24 cellular contexts compared by ENCODE assay signal in the genomic region with DNA sequence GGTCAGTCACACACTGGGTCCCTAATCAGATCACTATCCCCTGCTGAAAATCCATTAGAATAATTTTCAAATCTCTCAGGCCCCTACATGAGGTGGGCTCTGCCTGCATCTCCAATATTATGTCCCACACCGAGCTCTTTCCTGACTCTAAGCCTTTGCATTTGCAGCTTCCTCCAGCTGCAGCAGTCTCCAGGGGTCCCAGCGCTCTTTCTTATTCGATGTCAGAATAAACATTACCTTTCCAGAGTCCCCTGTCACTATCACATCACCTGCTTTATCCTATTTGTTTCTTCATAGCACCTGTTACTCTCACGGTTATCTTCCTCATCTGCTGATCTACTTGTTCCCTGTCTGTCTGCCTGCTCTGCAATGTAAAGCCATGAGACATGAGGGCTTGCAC.
"Had no signal": no experiment of that assay in that cellular context is flagged by ENCODE, and none has a peak within 500 bp of the region (broad histone marks: within the 10 kb centered on the region; RNA-seq: fewer than 3 reads in every experiment).

No MANE protein-coding gene starts in this region.

- H3K4me3 ChIP-seq: colonic mucosa, esophagus muscularis mucosa, gastroesophageal sphincter, heart left ventricle, hepatocyte, lung, ovary, right lobe of liver, thoracic aorta, tibial nerve, upper lobe of left lung had no signal

- ATAC-seq: foreskin keratinocyte; gastroesophageal sphincter; heart left ventricle; natural killer cell; right lobe of liver; stimulated activated naive B cell treated with anti-CD40 and anti-IgM and Interleukin-4, amounts not matched to agents 10 μg/mL and 1 μg/mL and 100 μg/mL, for 72 hours had no signal

- H2AFZ ChIP-seq: hepatocyte had no signal

- H3K4me1 Mint-ChIP-seq: natural killer cell; stimulated activated naive B cell treated with anti-CD40 and anti-IgM and Interleukin-4, amounts not matched to agents 10 μg/mL and 1 μg/mL and 100 μg/mL, for 72 hours had no signal

- H3K9me3 ChIP-seq: colonic mucosa, esophagus muscularis mucosa, heart left ventricle, ovary, right lobe of liver, thoracic aorta, tibial nerve, upper lobe of left lung had no signal

- H3K36me3 Mint-ChIP-seq: memory B cell; natural killer cell; stimulated activated naive B cell treated with anti-CD40 and anti-IgM and Interleukin-4, amounts not matched to agents 10 μg/mL and 1 μg/mL and 100 μg/mL, for 72 hours had no signal

- H3K4me3 Mint-ChIP-seq: dendritic cell treated with granulocyte-macrophage colony-stimulating factor and Interleukin-4, amounts not matched to agents 40 ng/mL and 50 ng/mL, for 4 days; memory B cell; natural killer cell; stimulated activated naive B cell treated with anti-CD40 and anti-IgM and Interleukin-4, amounts not matched to agents 10 μg/mL and 1 μg/mL and 100 μg/mL, for 72 hours; stimulated activated naive CD8-positive, alpha-beta T cell treated with anti-CD3 and anti-CD28 coated beads, Interleukin-15, Interleukin-2, amounts not matched to agents 100 ng/mL and 50 ng/mL, for 24 hours had no signal

- H3K36me3 ChIP-seq: colonic mucosa, esophagus muscularis mucosa, gastroesophageal sphincter, heart left ventricle, ovary, right lobe of liver, thoracic aorta, tibial nerve, upper lobe of left lung had no signal

- H3K27ac ChIP-seq: colonic mucosa, esophagus muscularis mucosa, foreskin keratinocyte, gastroesophageal sphincter, heart left ventricle, hepatocyte, ovary, right lobe of liver, thoracic aorta, tibial nerve, upper lobe of left lung had no signal

- H3K27me3 ChIP-seq: colonic mucosa, esophagus muscularis mucosa, foreskin keratinocyte, gastroesophageal sphincter, heart left ventricle, hepatocyte, ovary, right lobe of liver, tibial nerve, upper lobe of left lung had no signal

- H3K4me1 ChIP-seq: colonic mucosa, esophagus muscularis mucosa, foreskin keratinocyte, gastroesophageal sphincter, heart left ventricle, right lobe of liver, tibial nerve, upper lobe of left lung had no signal

- DNase-seq: colonic mucosa; effector CD8-positive, alpha-beta T cell; foreskin keratinocyte; heart left ventricle; natural killer cell; occipital lobe; ovary; posterior cingulate gyrus; retina; right lobe of liver; small intestine; stimulated activated CD4-positive, alpha-beta T cell treated with anti-CD3 and anti-CD28 coated beads, Interleukin-15, amount 100 ng/mL, for 24 hours; stimulated activated CD4-positive, alpha-beta T cell treated with anti-CD3 and anti-CD28 coated beads, Interleukin-2, amount 100 ng/mL, for 48 hours; stimulated activated naive B cell treated with anti-CD40 and anti-IgM and Interleukin-4, amounts not matched to agents 10 μg/mL and 1 μg/mL and 100 μg/mL, for 72 hours; upper lobe of left lung had no signal

- H3K27ac Mint-ChIP-seq: dendritic cell treated with granulocyte-macrophage colony-stimulating factor and Interleukin-4, amounts not matched to agents 40 ng/mL and 50 ng/mL, for 4 days; memory B cell; natural killer cell; stimulated activated naive B cell treated with anti-CD40 and anti-IgM and Interleukin-4, amounts not matched to agents 10 μg/mL and 1 μg/mL and 100 μg/mL, for 72 hours; stimulated activated naive CD8-positive, alpha-beta T cell treated with anti-CD3 and anti-CD28 coated beads, Interleukin-15, Interleukin-2, amounts not matched to agents 100 ng/mL and 50 ng/mL, for 24 hours had no signal

- H3K27me3 Mint-ChIP-seq: dendritic cell treated with granulocyte-macrophage colony-stimulating factor and Interleukin-4, amounts not matched to agents 40 ng/mL and 50 ng/mL, for 4 days had no signal

- H3K4me2 ChIP-seq: hepatocyte had no signal

- H3K79me2 ChIP-seq: hepatocyte had no signal

- H3K9me3 Mint-ChIP-seq: dendritic cell treated with granulocyte-macrophage colony-stimulating factor and Interleukin-4, amounts not matched to agents 40 ng/mL and 50 ng/mL, for 4 days; stimulated activated naive CD8-positive, alpha-beta T cell treated with anti-CD3 and anti-CD28 coated beads, Interleukin-15, Interleukin-2, amounts not matched to agents 100 ng/mL and 50 ng/mL, for 24 hours had no signal
